ENCODE assay signal across 14 cellular contexts in the genomic region with DNA sequence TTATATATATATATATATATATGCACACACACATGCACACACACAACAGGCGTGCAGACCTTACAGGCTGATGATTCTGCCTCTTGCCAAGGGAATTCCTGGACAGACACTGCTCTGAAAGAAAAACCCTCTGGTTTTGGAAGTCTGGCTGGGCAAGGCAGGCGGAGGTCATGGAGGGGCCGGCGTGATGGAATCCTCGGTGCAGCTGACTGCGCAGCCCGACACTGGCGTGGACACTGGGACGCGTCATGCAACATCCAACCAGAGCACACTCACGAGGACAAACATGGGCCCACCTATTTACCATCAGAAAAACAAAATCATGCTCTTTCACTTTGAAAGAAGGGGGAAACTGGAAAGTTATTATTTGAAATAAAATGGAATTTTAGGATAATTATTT.
DNase-seq lines count a peak whose midpoint lies in the region; ATAC-seq and TF ChIP-seq lines count a peak whose summit lies in the region.
"Had no signal": no experiment of that assay in that cellular context is flagged by ENCODE, and none has a peak within 500 bp of the region (broad histone marks: within the 10 kb centered on the region; RNA-seq: fewer than 3 reads in every experiment).

No MANE protein-coding gene starts in this region.

- no peak for DNase-seq in neural crest cell (ENCODE audit: low read depth, low spot score)
- peak; percentile 81 for DNase-seq in sigmoid colon
- DNase-seq in activated naive CD8-positive, alpha-beta T cell treated with anti-CD3 and anti-CD28 coated beads for 36 hours = no peak
- DNase-seq in NCI-H2029 treated with DMSO at 0.1 percent for 48 hours (lab: John Stamatoyannopoulos, UW) = no peak
- DNase-seq: ACHN; AML-193; Caco-2; CD4-positive, alpha-beta T cell; GM23248; HCEC 1CT; IMR-90 had no signal

- no peak for TF ChIP-seq EP300 in sigmoid colon (IDR thresholded peaks at IDR 0.05)

- no peaks in the 10 kb centered on the region for H3K9me3 ChIP-seq in sigmoid colon
- H3K9me3 ChIP-seq: Caco-2 had no signal

- H3K27me3 Mint-ChIP-seq in brain (peaks cover 4% of the 10 kb centered on the region), neural crest cell (ENCODE audit: low read depth) (peaks cover 5% of the 10 kb centered on the region)
- H3K27me3 Mint-ChIP-seq in activated naive CD8-positive, alpha-beta T cell treated with anti-CD3 and anti-CD28 coated beads for 36 hours = peaks cover 4% of the 10 kb centered on the region

- H3K27ac ChIP-seq in sigmoid colon = peak overlapping the region in 2 of 4 donors; percentile 11 to 54
- H3K27ac ChIP-seq: C4-2B, GM23248 had no signal

- no peaks in the 10 kb centered on the region for H3K27me3 ChIP-seq in sigmoid colon

- TF ChIP-seq POLR2A in sigmoid colon (IDR thresholded peaks at IDR 0.05) = no peak

- H3K36me3 ChIP-seq in sigmoid colon = no peaks in the 10 kb centered on the region

- H3K4me1 Mint-ChIP-seq in brain (peaks cover 93% of the 10 kb centered on the region), neural crest cell (peaks cover 56% of the 10 kb centered on the region)
- H3K4me1 Mint-ChIP-seq in activated naive CD8-positive, alpha-beta T cell treated with anti-CD3 and anti-CD28 coated beads for 36 hours = no peaks in the 10 kb centered on the region

- no peak overlapping the region for H3K4me3 ChIP-seq in sigmoid colon
- H3K4me3 ChIP-seq: GM23248 had no signal

- TF ChIP-seq CTCF in brain (conservative IDR thresholded peaks at IDR 0.05) (no peak), neural crest cell (conservative IDR thresholded peaks at IDR 0.05) (no peak), sigmoid colon (IDR thresholded peaks at IDR 0.05) (no peak)

- peak overlapping the region in 3 of 5 experiments; percentile 37 to 87 (median 67) for H3K27ac Mint-ChIP-seq in brain
- H3K27ac Mint-ChIP-seq in neural crest cell (ENCODE audit: unreplicated experiment) = peak overlapping the region; percentile 28
- H3K27ac Mint-ChIP-seq in activated naive CD8-positive, alpha-beta T cell treated with anti-CD3 and anti-CD28 coated beads for 36 hours = no peak overlapping the region
- H3K27ac Mint-ChIP-seq: CD4-positive, alpha-beta T cell had no signal

- H3K9me3 Mint-ChIP-seq in brain (no peaks in the 10 kb centered on the region), neural crest cell (no peaks in the 10 kb centered on the region)
- no peaks in the 10 kb centered on the region for H3K9me3 Mint-ChIP-seq in activated naive CD8-positive, alpha-beta T cell treated with anti-CD3 and anti-CD28 coated beads for 36 hours
- H3K9me3 Mint-ChIP-seq: CD4-positive, alpha-beta T cell had no signal

- ATAC-seq in HG03108 (IDR thresholded peaks at IDR 0.05; ENCODE audit: unreplicated experiment) = no peak

- H3K4me3 Mint-ChIP-seq in brain (peak overlapping the region in 2 of 5 experiments; percentile 53 to 54), neural crest cell (no peak overlapping the region)
- no peak overlapping the region for H3K4me3 Mint-ChIP-seq in activated naive CD8-positive, alpha-beta T cell treated with anti-CD3 and anti-CD28 coated beads for 36 hours
- H3K4me3 Mint-ChIP-seq: CD4-positive, alpha-beta T cell had no signal

- intact Hi-C loops in sigmoid colon (cut with DNase I) = loop anchor here (5.0 kb wide), 2 partner anchors 88 to 1602 kb away; no protein-coding TSS in a partner anchor

- WGBS in sigmoid colon, 2 donors = 84% methylated on average over 11 of the region's 11 CpGs

- H3K36me3 Mint-ChIP-seq in brain (no peaks in the 10 kb centered on the region), neural crest cell (ENCODE audit: low read depth) (no peaks in the 10 kb centered on the region)
- no peaks in the 10 kb centered on the region for H3K36me3 Mint-ChIP-seq in activated naive CD8-positive, alpha-beta T cell treated with anti-CD3 and anti-CD28 coated beads for 36 hours

- peaks cover 0 to 44% (median 16%) of the 10 kb centered on the region in 4 donors for H3K4me1 ChIP-seq in sigmoid colon
- H3K4me1 ChIP-seq: Caco-2 had no signal
